1 cellular context compared by ENCODE assay signal in genomic region chr9:15352301-15352700, GRCh38.
TF ChIP-seq lines count a peak whose summit lies in the region.

No MANE protein-coding gene starts in this region.

TF ChIP-seq in HepG2, 621 proteins besides CTCF, POLR2A, EP300 and RAD21 (continued from another document and continues in another):
- TF ChIP-seq FIP1L1 (IDR thresholded peaks at IDR 0.05; ENCODE audit: borderline replicate concordance, insufficient read depth, low read depth, low read length) (no peak), SRF (IDR thresholded peaks at IDR 0.05; ENCODE audit: low read depth, low read length) (no peak), ZNF451 (CRISPR knock-in tag; IDR thresholded peaks at IDR 0.05) (no peak), ZNF24 (IDR thresholded peaks at IDR 0.05) (no peak), PHF21A (CRISPR knock-in tag; IDR thresholded peaks at IDR 0.05) (peak; percentile 38; the same call in 1 of the 2 replicates), AHDC1 (CRISPR knock-in tag; IDR thresholded peaks at IDR 0.05; ENCODE audit: borderline replicate concordance) (peak; percentile 29; the same call in 1 of the 2 replicates), ZNF3 (CRISPR knock-in tag; IDR thresholded peaks at IDR 0.05) (no peak), ZNF670 (CRISPR knock-in tag; IDR thresholded peaks at IDR 0.05; ENCODE audit: borderline replicate concordance) (no peak), SALL1 (CRISPR knock-in tag; IDR thresholded peaks at IDR 0.05) (peak; percentile 34; the same call in 1 of the 2 replicates), ARID4A (CRISPR knock-in tag; IDR thresholded peaks at IDR 0.05; ENCODE audit: borderline replicate concordance) (no peak), PAXIP1 (CRISPR knock-in tag; conservative IDR thresholded peaks at IDR 0.05) (peak; percentile 72), NFATC3 (CRISPR knock-in tag; IDR thresholded peaks at IDR 0.05) (no peak), ETS1 (CRISPR knock-in tag; IDR thresholded peaks at IDR 0.05) (no peak), ZNF34 (CRISPR knock-in tag; IDR thresholded peaks at IDR 0.05; ENCODE audit: borderline replicate concordance) (no peak), ZSCAN20 (CRISPR knock-in tag; IDR thresholded peaks at IDR 0.05; ENCODE audit: borderline replicate concordance) (peak; percentile 76), FOXP4 (CRISPR knock-in tag; IDR thresholded peaks at IDR 0.05) (0 out of 2 replicates have a peak, but pooled peaks have one; percentile 11), ARNTL (CRISPR knock-in tag; IDR thresholded peaks at IDR 0.05) (no peak), TRAFD1 (CRISPR knock-in tag; IDR thresholded peaks at IDR 0.05; ENCODE audit: borderline replicate concordance) (no peak), ZNF792 (CRISPR knock-in tag; IDR thresholded peaks at IDR 0.05) (no peak), ZNF674 (CRISPR knock-in tag; IDR thresholded peaks at IDR 0.05; ENCODE audit: low read depth) (no peak), HNF1B (CRISPR knock-in tag; IDR thresholded peaks at IDR 0.05) (no peak), REPIN1 (CRISPR knock-in tag; IDR thresholded peaks at IDR 0.05; ENCODE audit: borderline replicate concordance, low read depth) (no peak), HOXA9 (CRISPR knock-in tag; IDR thresholded peaks at IDR 0.05; ENCODE audit: borderline replicate concordance) (no peak), SOX13 (IDR thresholded peaks at IDR 0.05) (no peak), SOX13 (CRISPR knock-in tag; conservative IDR thresholded peaks at IDR 0.05 in 1 of 2, IDR thresholded peaks at IDR 0.05 in 1 of 2) (peak in 1 of 2 experiments; percentile 22; a peak in 1 of 4 replicates), HMGA1 (CRISPR knock-in tag; conservative IDR thresholded peaks at IDR 0.05) (no peak), HNF4A (CRISPR knock-in tag; IDR thresholded peaks at IDR 0.05) (peak; percentile 44; the same call in 1 of the 2 replicates), ZMYM2 (CRISPR knock-in tag; IDR thresholded peaks at IDR 0.05) (no peak), PPARG (CRISPR knock-in tag; conservative IDR thresholded peaks at IDR 0.05) (peak; percentile 96), ZNF879 (CRISPR knock-in tag; IDR thresholded peaks at IDR 0.05) (no peak), ZNF558 (CRISPR knock-in tag; IDR thresholded peaks at IDR 0.05; ENCODE audit: borderline replicate concordance) (no peak), RBM22 (optimal IDR thresholded peaks at IDR 0.05; ENCODE audit: low read length) (no peak), ZNF296 (CRISPR knock-in tag; conservative IDR thresholded peaks at IDR 0.05) (no peak), SETDB1 (CRISPR knock-in tag; IDR thresholded peaks at IDR 0.05; ENCODE audit: borderline replicate concordance) (no peak), SMYD3 (CRISPR knock-in tag; IDR thresholded peaks at IDR 0.05) (no peak), ZNF552 (CRISPR knock-in tag; IDR thresholded peaks at IDR 0.05; ENCODE audit: borderline replicate concordance) (no peak), ZNF512B (CRISPR knock-in tag; IDR thresholded peaks at IDR 0.05; ENCODE audit: borderline replicate concordance) (no peak)
